In genomic region chr3:8486434-8486833, GRCh38 we compare ENCODE assay signal across 24 cellular contexts. TPM values are rescaled to one million over a fixed set of nuclear protein-coding genes. Genes with fewer than 3 reads are reported as not detected.
"Had no signal": no experiment of that assay in that cellular context is flagged by ENCODE, and none has a peak within 500 bp of the region (broad histone marks: within the 10 kb centered on the region; RNA-seq: fewer than 3 reads in every experiment).

No MANE protein-coding gene starts in this region.

- H3K4me3 Mint-ChIP-seq: activated naive CD8-positive, alpha-beta T cell; natural killer cell; stimulated activated effector memory CD8-positive, alpha-beta T cell treated with anti-CD3 and anti-CD28 coated beads, Interleukin-12 subunit alpha, Interleukin-12 subunit beta, amount 100 ng/mL, for 72 hours; stimulated activated naive CD8-positive, alpha-beta T cell treated with anti-CD3 and anti-CD28 coated beads, Interleukin-15, amount 100 ng/mL, for 72 hours; type B pancreatic cell; WTC11 had no signal

- H3K27me3 ChIP-seq: adrenal gland, foreskin keratinocyte, left lung, ovary, right atrium auricular region, suprapubic skin had no signal

- H3K4me1 ChIP-seq: foreskin keratinocyte had no signal

- H3K36me3 Mint-ChIP-seq: activated naive CD8-positive, alpha-beta T cell; natural killer cell; stimulated activated effector memory CD8-positive, alpha-beta T cell treated with anti-CD3 and anti-CD28 coated beads, Interleukin-12 subunit alpha, Interleukin-12 subunit beta, amount 100 ng/mL, for 72 hours had no signal

- ATAC-seq: foreskin keratinocyte; left lung; natural killer cell; stimulated activated effector memory CD8-positive, alpha-beta T cell treated with anti-CD3 and anti-CD28 coated beads, Interleukin-12 subunit alpha, Interleukin-12 subunit beta, amount 100 ng/mL, for 72 hours; stimulated activated naive CD8-positive, alpha-beta T cell treated with anti-CD3 and anti-CD28 coated beads, Interleukin-15, amount 100 ng/mL, for 72 hours; WTC11 had no signal

- H3K27ac Mint-ChIP-seq: activated naive CD8-positive, alpha-beta T cell; natural killer cell; stimulated activated effector memory CD8-positive, alpha-beta T cell treated with anti-CD3 and anti-CD28 coated beads, Interleukin-12 subunit alpha, Interleukin-12 subunit beta, amount 100 ng/mL, for 72 hours; stimulated activated naive CD8-positive, alpha-beta T cell treated with anti-CD3 and anti-CD28 coated beads, Interleukin-15, amount 100 ng/mL, for 72 hours; type B pancreatic cell; WTC11 had no signal

- H3K36me3 ChIP-seq: adrenal gland, left lung, ovary, prostate gland, right atrium auricular region, suprapubic skin had no signal

- H3K4me3 ChIP-seq: adrenal gland, left lung, lung, ovary, prostate gland, right atrium auricular region, suprapubic skin had no signal

- DNase-seq: activated gamma-delta T cell treated with Interleukin-2 at 50 U/mL for 16 hours; activated T-cell treated with anti-CD3 and anti-CD28 coated beads, Interleukin-2, amount 50 U/mL, for 1 hour; adrenal gland; effector CD4-positive, alpha-beta T cell; erythroblast; foreskin keratinocyte; glutamatergic neuron; hippocampal formation; kidney glomerular epithelial cell; left lung; midbrain; natural killer cell; ovary; stimulated activated CD4-positive, alpha-beta T cell treated with anti-CD3 and anti-CD28 coated beads, Interleukin-1b, Interleukin-23, amount 100 ng/mL, for 48 hours; stimulated activated naive CD8-positive, alpha-beta T cell treated with anti-CD3 and anti-CD28 coated beads, Interleukin-15, amount 100 ng/mL, for 72 hours; T-helper 9 cell had no signal

- H3K4me1 Mint-ChIP-seq: natural killer cell; stimulated activated effector memory CD8-positive, alpha-beta T cell treated with anti-CD3 and anti-CD28 coated beads, Interleukin-12 subunit alpha, Interleukin-12 subunit beta, amount 100 ng/mL, for 72 hours; stimulated activated naive CD8-positive, alpha-beta T cell treated with anti-CD3 and anti-CD28 coated beads, Interleukin-15, amount 100 ng/mL, for 72 hours; WTC11 had no signal

- H3K27ac ChIP-seq: adrenal gland, foreskin keratinocyte, left lung, ovary, prostate gland, suprapubic skin had no signal

- H3K9me3 Mint-ChIP-seq: natural killer cell; stimulated activated effector memory CD8-positive, alpha-beta T cell treated with anti-CD3 and anti-CD28 coated beads, Interleukin-12 subunit alpha, Interleukin-12 subunit beta, amount 100 ng/mL, for 72 hours; stimulated activated naive CD8-positive, alpha-beta T cell treated with anti-CD3 and anti-CD28 coated beads, Interleukin-15, amount 100 ng/mL, for 72 hours had no signal

- H3K9me3 ChIP-seq: adrenal gland, left lung, ovary, prostate gland, suprapubic skin had no signal

RNA-seq across cellular contexts. Expression of gene LMCD1, which starts 15.2 kb away (rescaled TPM):
- total RNA-seq: natural killer cell had no signal
